ENCODE assay signal across 17 cellular contexts in genomic region chr1:94434339-94435092, GRCh38. TPM values are rescaled to one million over a fixed set of nuclear protein-coding genes. Genes with fewer than 3 reads are reported as not detected.
DNase-seq lines count a peak whose midpoint lies in the region; ATAC-seq and TF ChIP-seq lines count a peak whose summit lies in the region.
"Had no signal": no experiment of that assay in that cellular context is flagged by ENCODE, and none has a peak within 500 bp of the region (broad histone marks: within the 10 kb centered on the region; RNA-seq: fewer than 3 reads in every experiment).

No MANE protein-coding gene starts in this region.

- H3K36me3 ChIP-seq in SJCRH30 = no peaks in the 10 kb centered on the region

- in situ Hi-C loops in GM13976 (cut with MboI; ENCODE audit: low sequenced_read_pairs, unreplicated experiment) = no loop called here

- no peaks in the 10 kb centered on the region for H3K4me1 ChIP-seq in SJCRH30
- H3K4me1 ChIP-seq: BLaER1 treated with 17β-estradiol and CSF1 and Interleukin-3, amounts not matched to agents 10 nM and 100 nM had no signal

- TF ChIP-seq CTCF in GM13976 (IDR thresholded peaks at IDR 0.05; ENCODE audit: borderline replicate concordance, control extremely low read depth, extremely low read depth, insufficient read depth, missing control alignments) = no peak

- DNase-seq in ELR (ENCODE audit: low read depth) (peak; percentile 31), RKO (ENCODE audit: low spot score) (peak; percentile 31), epithelial cell of prostate (ENCODE audit: low read depth, low spot score) (no peak), kidney tubule cell (ENCODE audit: low spot score) (peak; percentile 13), GM13976 (ENCODE audit: low spot score) (no peak), SJCRH30 (no peak)
- DNase-seq: DMS 273 treated with DMSO at 0.1 percent for 48 hours, H7, Kasumi-1, NCI-H1105, NCI-H187 treated with DMSO at 0.1 percent for 48 hours, NCI-H446, NCI-H748 treated with DMSO at 0.1 percent for 48 hours had no signal

- H3K9me3 ChIP-seq in SJCRH30 (replicated peaks) = peaks cover 6% of the 10 kb centered on the region
- H3K9me3 ChIP-seq: SJSA1 had no signal

- ATAC-seq in HG02623 (IDR thresholded peaks at IDR 0.05; ENCODE audit: unreplicated experiment) = no peak

- no peaks in the 10 kb centered on the region for H3K27me3 ChIP-seq in SJCRH30
- H3K27me3 ChIP-seq: BLaER1 treated with 17β-estradiol and CSF1 and Interleukin-3, amounts not matched to agents 10 nM and 100 nM; SJSA1 had no signal

- H3K4me3 ChIP-seq in SJCRH30 = no peak overlapping the region
- H3K4me3 ChIP-seq: BLaER1 treated with 17β-estradiol and CSF1 and Interleukin-3, amounts not matched to agents 10 nM and 100 nM; SJSA1 had no signal

- H3K27ac ChIP-seq in epithelial cell of prostate = peak overlapping the region; percentile 36
- no peak overlapping the region for H3K27ac ChIP-seq in SJCRH30
- H3K27ac ChIP-seq: BLaER1 treated with 17β-estradiol and CSF1 and Interleukin-3, amounts not matched to agents 10 nM and 100 nM; RWPE1; SJSA1 had no signal

RNA-seq across cellular contexts. Expression of gene ABCD3, which starts 16.3 kb away (rescaled TPM):
- total RNA-seq in SJCRH30 (2014; rRNA removed; shearing (Covaris generic)) = 52.0 and 53.4 TPM in 2 replicates

Comparison
In these comparisons a context has a peak if more than half of its experiments do, and no peak if none do; other contexts are left out.
1. DNase-seq: peak in ELR (single experiment), RKO (single experiment) and kidney tubule cell (single experiment); none in epithelial cell of prostate (single experiment), GM13976 (single experiment) and SJCRH30 (0 of 2).